Comparison of ENCODE assay signal across 12 cellular contexts in the genomic region with DNA sequence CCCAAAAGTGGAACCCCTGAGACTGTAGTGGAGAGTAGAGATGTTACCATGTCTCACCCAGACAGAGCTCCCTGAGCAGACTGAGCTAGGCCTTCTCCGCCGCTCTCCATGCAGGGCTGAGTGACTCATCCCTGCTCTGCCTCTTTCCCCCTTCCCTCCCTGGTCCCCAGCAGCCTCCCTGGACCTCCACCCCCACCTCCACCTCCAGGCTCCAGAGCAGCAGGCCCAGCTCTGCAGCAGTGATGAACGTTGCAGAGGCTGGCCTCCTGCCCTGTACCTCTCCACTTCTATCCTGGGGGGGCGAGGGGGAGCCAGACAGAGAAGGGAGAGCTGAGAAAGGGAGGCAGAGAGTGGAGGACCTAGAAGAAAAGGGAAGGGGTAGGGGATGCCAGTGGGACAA. TPM values are rescaled to one million over a fixed set of nuclear protein-coding genes. Genes with fewer than 3 reads are reported as not detected.
DNase-seq lines count a peak whose midpoint lies in the region; ATAC-seq, FAIRE-seq and TF ChIP-seq lines count a peak whose summit lies in the region.
"Had no signal": no experiment of that assay in that cellular context is flagged by ENCODE, and none has a peak within 500 bp of the region (broad histone marks: within the 10 kb centered on the region; RNA-seq: fewer than 3 reads in every experiment).

No MANE protein-coding gene starts in this region.

- POLR2A ChIA-PET in H1 (lab: Charles Lee; ENCODE audit: partially characterized antibody) = interaction anchor here (0.9 to 1.8 kb wide), 4 partner anchors 11 to 50 kb away, joined by 3 to 5 read pairs (median 3); a partner anchor contains a TSS

- ATAC-seq in HG03439 (IDR thresholded peaks at IDR 0.05; ENCODE audit: unreplicated experiment) (no peak), HG03135 (IDR thresholded peaks at IDR 0.05; ENCODE audit: unreplicated experiment) (no peak)
- ATAC-seq in activated CD4-positive, CD25-positive, alpha-beta regulatory T cell treated with anti-CD3 and anti-CD28 coated beads, Interleukin-2, amount 50 U/mL, for 24 hours = no peak

- no peak overlapping the region for H3K18ac ChIP-seq in H1 (ENCODE audit: extremely low read depth, low read length)

- TF ChIP-seq POLR2A in H1 (IDR thresholded peaks at IDR 0.05; ENCODE audit: control extremely low read depth in 1 of 2, low read depth in 2 of 2, low read length in 2 of 2) = no peak

- H4K5ac ChIP-seq in H1 (ENCODE audit: insufficient read length, low read depth, low read length) = no peak overlapping the region

- H2BK120ac ChIP-seq in H1 (replicated peaks; ENCODE audit: low read depth, low read length) = no peak overlapping the region

- peaks cover 3% of the 10 kb centered on the region for H3K79me1 ChIP-seq in H1 (ENCODE audit: low read depth, low read length)

- no peak overlapping the region for H2AK5ac ChIP-seq in H1 (ENCODE audit: low read depth, low read length)

- H3K4me2 ChIP-seq in H1 (ENCODE audit: insufficient read depth in 1 of 2, low read depth in 2 of 2, low read length in 2 of 2) = no peak overlapping the region

- 80% methylated on average over 3 of the region's 4 CpGs; no CpG with 5 or more reads in 1 of the 2 experiments for WGBS in H1 (ENCODE audit: extremely low coverage in 1 of 2, insufficient coverage in 1 of 2, insufficient read length in 1 of 2, insufficient replicate concordance in 2 of 2, low coverage in 1 of 2, low lambda C conversion rate in 2 of 2, missing lambda C conversion rate in 1 of 2), 2 experiments
- 31 to 44% methylated on average over 2 of the region's 4 CpGs for WGBS in mesodermal cell (ENCODE audit: insufficient coverage in 2 of 2), 2 experiments

- no peaks in the 10 kb centered on the region for H3K79me2 ChIP-seq in H1 (ENCODE audit: control insufficient read depth in 1 of 2, insufficient read depth in 2 of 2, low read length in 2 of 2)

- DNase-seq in AG20443 (ENCODE audit: low spot score) = peak; percentile 78
- peak; percentile 18 to 25 for DNase-seq in Kasumi-1 (lab: John Stamatoyannopoulos, UW)
- DNase-seq in H1 (ENCODE audit: low read depth in 1 of 2, low spot score in 2 of 2) = no peak
- DNase-seq in stimulated activated CD8-positive, alpha-beta memory T cell treated with anti-CD3 and anti-CD28 coated beads, Interleukin-4, amount 100 ng/mL, for 48 hours = no peak
- DNase-seq: DMS153, NCI-H1048, pancreas had no signal

- H3K4me3 ChIP-seq in H1 (ENCODE audit: extremely low read depth in 1 of 4, insufficient read depth in 2 of 4, low read depth in 3 of 4, low read length in 4 of 4) (no peak overlapping the region), mesodermal cell (ENCODE audit: extremely low read depth, insufficient read depth, low read length, poor library complexity, severe bottlenecking) (no peak overlapping the region)
- H3K4me3 ChIP-seq: pancreas, thoracic aorta had no signal

- no peak overlapping the region for H2AFZ ChIP-seq in H1 (ENCODE audit: low read length)

- H3K36me3 ChIP-seq in H1 (ENCODE audit: control insufficient read depth in 2 of 4, insufficient read depth in 4 of 4, low read length in 3 of 4) (no peaks in the 10 kb centered on the region), mesodermal cell (ENCODE audit: control insufficient read depth, insufficient read depth, low read length) (no peaks in the 10 kb centered on the region)
- H3K36me3 ChIP-seq: pancreas, thoracic aorta had no signal

- no peak for TF ChIP-seq EP300 in H1 (IDR thresholded peaks at IDR 0.05; ENCODE audit: borderline replicate concordance in 1 of 2, low read depth in 2 of 2, low read length in 2 of 2)

- no peak overlapping the region for H4K8ac ChIP-seq in H1 (ENCODE audit: extremely low read depth, insufficient read depth, low read length)

- H3K4ac ChIP-seq in H1 (replicated peaks; ENCODE audit: insufficient read length, low read depth, low read length) = no peak overlapping the region

- H2BK5ac ChIP-seq in H1 (ENCODE audit: low read depth, low read length) = no peak overlapping the region

- no peak overlapping the region for H2BK12ac ChIP-seq in H1 (ENCODE audit: low read depth, low read length)

- H3K23ac ChIP-seq in H1 (ENCODE audit: insufficient read length) = no peak overlapping the region

- H3K56ac ChIP-seq in H1 (replicated peaks; ENCODE audit: insufficient read length, low read depth, low read length) = no peak overlapping the region

- no peak overlapping the region for H4K91ac ChIP-seq in H1 (replicated peaks; ENCODE audit: insufficient read length, low read length)

- FAIRE-seq in H1 (lab: Jason Lieb, UNC) = no peak
- FAIRE-seq: pancreas had no signal

- CTCF ChIA-PET in H1 (lab: Charles Lee; ENCODE audit: partially characterized antibody) = interaction anchor here (0.7 to 1.9 kb wide), 7 partner anchors 11 to 46 kb away, joined by 3 to 6 read pairs (median 5); a partner anchor contains a TSS

- no peaks in the 10 kb centered on the region for H3K27me3 ChIP-seq in H1 (replicated peaks in 1 of 4; ENCODE audit: control insufficient read depth in 3 of 4, extremely low read depth in 1 of 4, insufficient read depth in 3 of 4, low read length in 3 of 4)
- H3K27me3 ChIP-seq: pancreas had no signal

- H3K9me3 ChIP-seq in H1 (ENCODE audit: insufficient read depth in 2 of 2, low read depth in 1 of 2, low read length in 1 of 2) = no peaks in the 10 kb centered on the region
- H3K9me3 ChIP-seq in mesodermal cell (ENCODE audit: control insufficient read depth, low read length) = no peaks in the 10 kb centered on the region
- H3K9me3 ChIP-seq: pancreas, thoracic aorta had no signal

- H3K9ac ChIP-seq in H1 (replicated peaks in 1 of 4; ENCODE audit: extremely low read depth in 1 of 4, low read depth in 3 of 4, low read length in 3 of 4) = no peak overlapping the region

- no peak for TF ChIP-seq CTCF in H1 (IDR thresholded peaks at IDR 0.05; ENCODE audit: control extremely low read depth in 1 of 3, insufficient read depth in 1 of 3, low read depth in 1 of 3, low read length in 3 of 3)

- H2BK15ac ChIP-seq in H1 (ENCODE audit: low read length) = no peak overlapping the region

- no peaks in the 10 kb centered on the region for H3K23me2 ChIP-seq in H1 (ENCODE audit: low read depth, low read length)

- no peak overlapping the region for H2BK20ac ChIP-seq in H1 (ENCODE audit: low read length)

- H3K14ac ChIP-seq in H1 (ENCODE audit: insufficient read length) = no peak overlapping the region

- TF ChIP-seq RAD21 in H1 (IDR thresholded peaks at IDR 0.05 in 1 of 2, conservative IDR thresholded peaks at IDR 0.05 in 1 of 2; ENCODE audit: low read depth in 2 of 2, low read length in 2 of 2) = no peak

- H3K27ac ChIP-seq in H1 (ENCODE audit: low read depth, low read length) (no peak overlapping the region), mesodermal cell (ENCODE audit: low read depth, low read length, severe bottlenecking) (peak overlapping the region; percentile 36)
- H3K27ac ChIP-seq: pancreas, thoracic aorta had no signal

- H3K4me1 ChIP-seq in H1 (replicated peaks in 1 of 4; ENCODE audit: control insufficient read depth in 3 of 4, insufficient read depth in 4 of 4, low read length in 3 of 4) (peaks cover 0 to 18% (median 9%) of the 10 kb centered on the region in 4 experiments; a peak in 5 of 7 replicates), mesodermal cell (ENCODE audit: control insufficient read depth, insufficient read depth, low read length, poor library complexity, severe bottlenecking) (peaks cover 37% of the 10 kb centered on the region)

- H4K20me1 ChIP-seq in H1 (replicated peaks in 1 of 2; ENCODE audit: control insufficient read depth in 1 of 2, insufficient read depth in 2 of 2, low read length in 2 of 2) = no peaks in the 10 kb centered on the region

TF ChIP-seq in H1, 55 proteins besides CTCF, POLR2A, EP300 and RAD21 (continues in another document):
- TF ChIP-seq YY1 (IDR thresholded peaks at IDR 0.05; ENCODE audit: low read depth, low read length) (no peak), SRF (IDR thresholded peaks at IDR 0.05; ENCODE audit: low read depth, low read length) (no peak), JUND (IDR thresholded peaks at IDR 0.05; ENCODE audit: low read length) (peak; percentile 45; the same call in 1 of the 2 replicates), CREB1 (IDR thresholded peaks at IDR 0.05) (no peak)

RNA-seq across cellular contexts. Expression of a gene that starts 19.3 kb away (rescaled TPM):
- total RNA-seq in H1 (2021; fragmentation: NEBNext Ultra II Directional; extraction: Animal tissue kit (Norgen Biotek cat#: 25700)) = 59.5 and 61.6 TPM in 2 replicates
- 25.7 and 39.9 TPM in 2 replicates for polyA plus RNA-seq in H1 (2011; rRNA removed)
- 34.5 TPM for polyA plus RNA-seq in H1 (2011; cell fraction: cytosol; rRNA removed)
- 123 TPM for polyA plus RNA-seq in H1 (2011; cell fraction: nucleus; rRNA removed)
- polyA plus RNA-seq in H1 (2012, experiment 1 of 2) = 39.5 to 54.2 TPM (median 51.4 TPM) in 4 replicates
- 53.3 TPM for polyA plus RNA-seq in H1 (2012, experiment 2 of 2)
- 28.7 TPM for polyA plus RNA-seq in H1 (2013, experiment 1 of 2)
- 25.5 TPM for polyA plus RNA-seq in H1 (2013, experiment 2 of 2)
- polyA minus RNA-seq in H1 (2011; rRNA and poly(A)+ RNA removed) = 39.5 and 45.8 TPM in 2 replicates
- polyA minus RNA-seq in H1 (2011; cell fraction: cytosol; rRNA and poly(A)+ RNA removed) = 52.5 TPM
- polyA minus RNA-seq in H1 (2011; cell fraction: nucleus; rRNA and poly(A)+ RNA removed) = 66.4 TPM
- 54.9 TPM for polyA plus RNA-seq in mesodermal cell (2013, experiment 1 of 2)
- 42.9 TPM for polyA plus RNA-seq in mesodermal cell (2013, experiment 2 of 2)

RNA-seq across cellular contexts. Expression of a gene that starts 22.3 kb away (rescaled TPM):
- total RNA-seq in H1 (2021; fragmentation: NEBNext Ultra II Directional; extraction: Animal tissue kit (Norgen Biotek cat#: 25700)) = 23.7 and 25.3 TPM in 2 replicates
- polyA plus RNA-seq in H1 (2011; rRNA removed) = 35.7 and 57.1 TPM in 2 replicates
- polyA plus RNA-seq in H1 (2011; cell fraction: cytosol; rRNA removed) = 41.5 TPM
- polyA plus RNA-seq in H1 (2011; cell fraction: nucleus; rRNA removed) = 74.6 TPM
- 26.5 to 39.2 TPM (median 33.0 TPM) in 4 replicates for polyA plus RNA-seq in H1 (2012, experiment 1 of 2)
- polyA plus RNA-seq in H1 (2012, experiment 2 of 2) = 26.5 TPM
- 16.4 TPM for polyA plus RNA-seq in H1 (2013, experiment 1 of 2)
- 14.7 TPM for polyA plus RNA-seq in H1 (2013, experiment 2 of 2)
- 31.9 and 36.2 TPM in 2 replicates for polyA minus RNA-seq in H1 (2011; rRNA and poly(A)+ RNA removed)
- polyA minus RNA-seq in H1 (2011; cell fraction: cytosol; rRNA and poly(A)+ RNA removed) = 19.2 TPM
- 19.1 TPM for polyA minus RNA-seq in H1 (2011; cell fraction: nucleus; rRNA and poly(A)+ RNA removed)
- 56.6 TPM for polyA plus RNA-seq in mesodermal cell (2013, experiment 1 of 2)
- 45.7 TPM for polyA plus RNA-seq in mesodermal cell (2013, experiment 2 of 2)

RNA-seq across cellular contexts. Expression of a gene that starts 42.7 kb away (rescaled TPM):
- total RNA-seq in H1 (2021; fragmentation: NEBNext Ultra II Directional; extraction: Animal tissue kit (Norgen Biotek cat#: 25700)) = 11.0 and 11.7 TPM in 2 replicates
- polyA plus RNA-seq in H1 (2011; rRNA removed) = 18.5 and 23.4 TPM in 2 replicates
- polyA plus RNA-seq in H1 (2011; cell fraction: cytosol; rRNA removed) = 26.6 TPM
- 154 TPM for polyA plus RNA-seq in H1 (2011; cell fraction: nucleus; rRNA removed)
- polyA plus RNA-seq in H1 (2012, experiment 1 of 2) = 11.4 to 21.9 TPM (median 16.3 TPM) in 4 replicates
- polyA plus RNA-seq in H1 (2012, experiment 2 of 2) = 6.5 TPM
- 7.1 TPM for polyA plus RNA-seq in H1 (2013, experiment 1 of 2)
- polyA plus RNA-seq in H1 (2013, experiment 2 of 2) = 6.3 TPM
- polyA minus RNA-seq in H1 (2011; rRNA and poly(A)+ RNA removed) = 15.4 and 15.5 TPM in 2 replicates
- 7.7 TPM for polyA minus RNA-seq in H1 (2011; cell fraction: cytosol; rRNA and poly(A)+ RNA removed)
- polyA minus RNA-seq in H1 (2011; cell fraction: nucleus; rRNA and poly(A)+ RNA removed) = 34.3 TPM
- 23.8 TPM for polyA plus RNA-seq in mesodermal cell (2013, experiment 1 of 2)
- polyA plus RNA-seq in mesodermal cell (2013, experiment 2 of 2) = 18.5 TPM

Comparison
In these comparisons a context has a peak if more than half of its experiments do, and no peak if none do; other contexts are left out.
1. DNase-seq: peak in AG20443 (single experiment) and Kasumi-1 (2 of 2); none in H1 (0 of 2) and stimulated activated CD8-positive, alpha-beta memory T cell treated with anti-CD3 and anti-CD28 coated beads, Interleukin-4, amount 100 ng/mL, for 48 hours (single experiment).